12 cellular contexts compared by ENCODE assay signal in the genomic region with DNA sequence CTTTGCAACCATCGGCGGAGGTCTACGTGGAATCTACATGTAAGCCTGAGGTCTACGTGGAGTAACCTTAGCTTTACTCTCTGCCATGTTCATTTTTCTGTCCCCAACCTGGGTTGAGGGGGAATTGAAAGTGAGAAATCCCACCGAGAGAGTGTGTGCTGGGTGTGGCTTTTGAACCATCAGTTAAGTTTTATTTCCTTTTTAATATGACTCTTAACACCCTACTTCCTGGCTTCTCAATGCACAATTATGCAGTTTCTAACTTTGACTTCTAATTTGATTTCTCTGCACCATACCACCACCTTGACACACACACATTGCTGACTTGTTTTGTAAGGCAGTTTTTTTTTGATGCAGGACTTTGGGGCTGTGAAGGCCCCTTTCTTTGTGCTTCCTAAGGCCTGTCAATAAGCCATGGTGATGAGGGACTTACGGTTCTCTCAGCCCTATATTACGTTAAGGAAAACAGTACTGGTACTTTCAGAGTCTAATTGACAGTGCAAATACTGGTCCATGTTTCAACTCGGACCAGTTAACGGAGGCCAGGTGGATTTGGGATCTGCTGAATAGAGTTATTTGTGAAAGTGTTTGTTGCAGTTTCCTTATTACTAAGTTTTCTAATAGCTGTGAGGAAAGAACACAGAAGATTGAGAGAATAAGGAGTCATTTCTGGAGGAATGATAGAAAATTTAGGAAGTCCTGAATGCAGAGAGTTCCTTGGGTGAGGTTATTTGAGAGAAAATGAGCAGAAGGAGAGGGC.
DNase-seq lines count a peak whose midpoint lies in the region; ATAC-seq and TF ChIP-seq lines count a peak whose summit lies in the region.
"Had no signal": no experiment of that assay in that cellular context is flagged by ENCODE, and none has a peak within 500 bp of the region (broad histone marks: within the 10 kb centered on the region; RNA-seq: fewer than 3 reads in every experiment).

No MANE protein-coding gene starts in this region.

- no peaks in the 10 kb centered on the region for H3K27me3 ChIP-seq in spleen (replicated peaks in 1 of 7)
- H3K27me3 ChIP-seq: dorsolateral prefrontal cortex, neural progenitor cell, tibial nerve had no signal

- peaks cover 36% of the 10 kb centered on the region for H3K4me1 Mint-ChIP-seq in activated T-cell treated with anti-CD3 and anti-CD28 coated beads, Interleukin-2, amount 50 U/mL, for 72 hours (ENCODE audit: low read depth)
- peaks cover 61% of the 10 kb centered on the region for H3K4me1 Mint-ChIP-seq in activated naive CD8-positive, alpha-beta T cell treated with anti-CD3 and anti-CD28 coated beads for 36 hours

- no peaks in the 10 kb centered on the region for H3K27me3 Mint-ChIP-seq in activated T-cell treated with anti-CD3 and anti-CD28 coated beads, Interleukin-2, amount 50 U/mL, for 72 hours (ENCODE audit: low read depth)
- H3K27me3 Mint-ChIP-seq in activated naive CD8-positive, alpha-beta T cell treated with anti-CD3 and anti-CD28 coated beads for 36 hours: no peaks in the 10 kb centered on the region

- H3K4me3 Mint-ChIP-seq in activated T-cell treated with anti-CD3 and anti-CD28 coated beads, Interleukin-2, amount 50 U/mL, for 72 hours: no peak overlapping the region
- peak overlapping the region; percentile 36 for H3K4me3 Mint-ChIP-seq in activated naive CD8-positive, alpha-beta T cell treated with anti-CD3 and anti-CD28 coated beads for 36 hours
- H3K4me3 Mint-ChIP-seq: brain, neural progenitor cell had no signal

- H3K36me3 ChIP-seq in spleen: peaks cover 0 to 41% (median 0%) of the 10 kb centered on the region in 6 donors
- H3K36me3 ChIP-seq: neural progenitor cell had no signal

- intact Hi-C loops in spleen (cut with DNase I; ENCODE audit: low total_unique reads): no loop called here
- intact Hi-C loops in lower leg skin (cut with DNase I; ENCODE audit: low total_unique reads): no loop called here

- no peak overlapping the region for H3K4me3 ChIP-seq in spleen
- no peak overlapping the region for H3K4me3 ChIP-seq in lower leg skin (ENCODE audit: low read depth, poor library complexity, severe bottlenecking)
- H3K4me3 ChIP-seq: dorsolateral prefrontal cortex, neural progenitor cell, tibial nerve had no signal

- peaks cover 9 to 96% (median 61%) of the 10 kb centered on the region in 6 donors for H3K4me1 ChIP-seq in spleen

- no peak for DNase-seq in activated T-cell treated with anti-CD3 and anti-CD28 coated beads, Interleukin-2, amount 50 U/mL, for 72 hours
- DNase-seq in activated T-cell treated with anti-CD3 and anti-CD28 coated beads for 4 hours (no peak), spleen (no peak), putamen (ENCODE audit: low spot score) (no peak), lower leg skin (ENCODE audit: low spot score in 2 of 2) (no peak), GDM1 (lab: John Stamatoyannopoulos, UW) (no peak)
- peak; percentile 10 for DNase-seq in activated naive CD8-positive, alpha-beta T cell treated with anti-CD3 and anti-CD28 coated beads for 36 hours
- DNase-seq: dorsolateral prefrontal cortex had no signal

- H3K27ac Mint-ChIP-seq in activated T-cell treated with anti-CD3 and anti-CD28 coated beads, Interleukin-2, amount 50 U/mL, for 72 hours: peak overlapping the region; percentile 91
- H3K27ac Mint-ChIP-seq in activated naive CD8-positive, alpha-beta T cell treated with anti-CD3 and anti-CD28 coated beads for 36 hours: peak overlapping the region; percentile 84
- H3K27ac Mint-ChIP-seq: brain, neural progenitor cell had no signal

- no peaks in the 10 kb centered on the region for H3K9me3 ChIP-seq in spleen
- H3K9me3 ChIP-seq: tibial nerve had no signal

- H3K36me3 Mint-ChIP-seq in activated T-cell treated with anti-CD3 and anti-CD28 coated beads, Interleukin-2, amount 50 U/mL, for 72 hours (ENCODE audit: insufficient read depth in 2 of 2): peaks cover 12 to 21% of the 10 kb centered on the region in 2 donors
- peaks cover 41% of the 10 kb centered on the region for H3K36me3 Mint-ChIP-seq in activated naive CD8-positive, alpha-beta T cell treated with anti-CD3 and anti-CD28 coated beads for 36 hours

- H3K9me3 Mint-ChIP-seq in activated T-cell treated with anti-CD3 and anti-CD28 coated beads, Interleukin-2, amount 50 U/mL, for 72 hours: no peaks in the 10 kb centered on the region
- H3K9me3 Mint-ChIP-seq in activated naive CD8-positive, alpha-beta T cell treated with anti-CD3 and anti-CD28 coated beads for 36 hours: no peaks in the 10 kb centered on the region
- H3K9me3 Mint-ChIP-seq: brain had no signal

- H3K27ac ChIP-seq in spleen: peak overlapping the region; percentile 4 to 73 (median 65)
- H3K27ac ChIP-seq: neural progenitor cell had no signal

- TF ChIP-seq CTCF in spleen (IDR thresholded peaks at IDR 0.05 in 8 of 11, conservative IDR thresholded peaks at IDR 0.05 in 3 of 11) (no peak), lower leg skin (IDR thresholded peaks at IDR 0.05) (no peak)

- WGBS in spleen, 5 donors: 65 to 71% (median 69%) methylated on average over 9 of the region's 9 CpGs
- WGBS in lower leg skin, 2 donors: 86 to 88% methylated on average over 9 of the region's 9 CpGs

- peak; percentile 7 to 24 for ATAC-seq in activated T-cell treated with anti-CD3 and anti-CD28 coated beads, Interleukin-2, amount 50 U/mL, for 72 hours (replicated peaks in 1 of 2)
- ATAC-seq in HG02610 (IDR thresholded peaks at IDR 0.05; ENCODE audit: unreplicated experiment): peak; percentile 45

- TF ChIP-seq POLR2A in spleen (IDR thresholded peaks at IDR 0.05) (no peak), lower leg skin (IDR thresholded peaks at IDR 0.05) (no peak)
